Comparison of ENCODE assay signal across 8 cellular contexts in the genomic region with DNA sequence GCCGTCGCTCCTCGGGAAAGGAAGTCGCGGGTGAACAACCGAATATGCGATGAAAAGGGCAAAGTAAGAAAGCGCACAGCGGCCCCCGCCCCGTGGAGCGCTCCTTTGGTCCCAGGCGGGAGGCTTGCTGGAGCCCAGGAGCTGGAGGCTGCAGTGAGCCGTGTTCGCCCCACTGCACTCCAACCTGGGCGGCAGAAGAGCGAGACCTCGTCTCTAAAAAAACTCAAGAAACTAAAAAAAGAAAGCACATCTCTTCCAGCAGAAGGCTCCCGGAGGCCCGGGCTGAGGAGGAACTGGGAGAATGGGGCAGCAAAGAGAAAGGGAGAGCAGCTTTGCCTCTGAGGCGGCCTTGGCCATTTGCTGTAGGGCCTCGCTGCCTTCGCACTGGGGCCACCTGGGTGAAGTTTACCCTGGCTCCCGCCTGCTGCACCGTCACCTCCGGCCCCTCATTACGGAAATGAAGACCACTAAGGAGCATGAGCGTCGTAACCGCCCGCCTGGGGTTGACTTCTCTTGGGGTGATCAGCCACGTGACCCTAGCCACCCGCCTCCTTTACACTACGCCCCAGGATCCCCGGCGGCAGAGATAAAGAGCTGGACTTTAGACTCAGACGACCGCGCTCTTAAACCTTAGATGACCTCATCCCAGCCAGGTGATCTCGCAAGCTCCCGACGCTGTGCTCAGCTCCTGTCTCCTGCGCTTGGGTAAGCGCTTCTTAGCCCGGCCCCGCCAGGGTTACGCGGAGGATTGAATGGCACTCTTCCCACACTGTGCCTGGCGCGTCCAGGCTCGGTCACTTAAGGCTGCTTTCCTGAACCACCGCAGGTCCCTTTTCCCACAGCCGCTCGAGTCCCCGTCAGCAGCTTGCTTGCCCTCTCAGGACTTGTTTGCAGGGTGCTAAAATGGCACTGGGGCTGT.
DNase-seq lines count a peak whose midpoint lies in the region; ATAC-seq, FAIRE-seq and TF ChIP-seq lines count a peak whose summit lies in the region.

No MANE protein-coding gene starts in this region.

- intact Hi-C loops in Calu3 (cut with micrococcal nuclease; ENCODE audit: unreplicated experiment) = no loop called here
- intact Hi-C loops in colonic mucosa (cut with DNase I) = loop anchor here (10.0 kb wide), 1 partner anchor 298 kb away; a partner anchor contains a TSS
- intact Hi-C loops in right lobe of liver (cut with DNase I) = no loop called here
- intact Hi-C loops in stomach (cut with DNase I; ENCODE audit: low total_unique reads) = no loop called here

- H3K9me3 ChIP-seq in colonic mucosa (no peaks in the 10 kb centered on the region), right lobe of liver (no peaks in the 10 kb centered on the region), stomach (peaks cover 0 to 7% (median 0%) of the 10 kb centered on the region in 4 donors)

- no peak for FAIRE-seq in frontal cortex (lab: Jason Lieb, UNC)

- peaks cover 9% of the 10 kb centered on the region for H3K36me3 Mint-ChIP-seq in Calu3 (ENCODE audit: insufficient read depth, unreplicated experiment)

- DNase-seq in Calu3 (peak; percentile 55), NCI-H526 (lab: John Stamatoyannopoulos, UW) (peak; percentile 10 to 76), colonic mucosa (peak; percentile 85), right lobe of liver (peak; percentile 74 to 87 (median 78)), stomach (peak; percentile 81), frontal cortex (ENCODE audit: low spot score in 2 of 2) (no peak), NCI-H2107 treated with DMSO at 0.1 percent for 48 hours (lab: John Stamatoyannopoulos, UW; ENCODE audit: unreplicated experiment) (no peak)

- no peak for TF ChIP-seq CTCF in Calu3 (IDR thresholded peaks at IDR 0.05; ENCODE audit: unreplicated experiment)
- TF ChIP-seq CTCF in colonic mucosa (IDR thresholded peaks at IDR 0.05) = no peak
- no peak for TF ChIP-seq CTCF in right lobe of liver (IDR thresholded peaks at IDR 0.05)
- TF ChIP-seq CTCF in stomach (IDR thresholded peaks at IDR 0.05) = no peak

- peak; percentile 64 for ATAC-seq in GM19468 (IDR thresholded peaks at IDR 0.05; ENCODE audit: extremely low read depth, unreplicated experiment)
- peak; percentile 80 to 88 (median 86) for ATAC-seq in right lobe of liver

- H3K27ac ChIP-seq in colonic mucosa (no peak overlapping the region), right lobe of liver (peak overlapping the region in 2 of 3 donors; percentile 33 to 56), stomach (peak overlapping the region; percentile 55 to 74 (median 72))

- no peaks in the 10 kb centered on the region for H3K4me1 ChIP-seq in colonic mucosa
- H3K4me1 ChIP-seq in right lobe of liver = peaks cover 0 to 39% (median 15%) of the 10 kb centered on the region in 4 donors
- peaks cover 17 to 30% (median 20%) of the 10 kb centered on the region in 4 donors for H3K4me1 ChIP-seq in stomach

- CTCF ChIA-PET in Calu3 (lab: Charles Lee) = interaction anchor here (0.5 to 0.9 kb wide), 3 partner anchors 12 to 673 kb away, joined by 3 read pairs; no protein-coding TSS in a partner anchor

- BruUV-seq in Calu3 (replicated peaks; lab: Mats Ljungman, UMichigan) = no TSS peak

- H3K9me3 Mint-ChIP-seq in Calu3 (ENCODE audit: low read depth, unreplicated experiment) = peaks cover 10% of the 10 kb centered on the region

- H3K27me3 ChIP-seq in colonic mucosa (no peaks in the 10 kb centered on the region), right lobe of liver (no peaks in the 10 kb centered on the region), stomach (peaks cover 0 to 13% (median 0%) of the 10 kb centered on the region in 3 donors)

- peak overlapping the region; percentile 49 for H3K27ac Mint-ChIP-seq in Calu3 (ENCODE audit: unreplicated experiment)

- TF ChIP-seq POLR2A in right lobe of liver (IDR thresholded peaks at IDR 0.05) = no peak
- no peak for TF ChIP-seq POLR2A in stomach (IDR thresholded peaks at IDR 0.05)

- 24% methylated on average over 45 of the region's 55 CpGs for WGBS in right lobe of liver (ENCODE audit: insufficient coverage, low coverage, low lambda C conversion rate, missing lambda C conversion rate)
- 18 to 41% (median 25%) methylated on average over 48 to 55 of the region's 55 CpGs for WGBS in stomach, 5 donors

- H3K27me3 Mint-ChIP-seq in Calu3 (ENCODE audit: unreplicated experiment) = peaks cover 20% of the 10 kb centered on the region

- peak overlapping the region; percentile 77 for H3K4me3 Mint-ChIP-seq in Calu3 (ENCODE audit: low read depth, unreplicated experiment)

- peaks cover 17% of the 10 kb centered on the region for H3K4me1 Mint-ChIP-seq in Calu3 (ENCODE audit: low read depth, unreplicated experiment)

- H3K36me3 ChIP-seq in colonic mucosa (no peaks in the 10 kb centered on the region), right lobe of liver (no peaks in the 10 kb centered on the region), stomach (no peaks in the 10 kb centered on the region)

- TF ChIP-seq EP300 in stomach (IDR thresholded peaks at IDR 0.05) = no peak

- peak overlapping the region; percentile 6 to 71 for H3K9ac ChIP-seq in colonic mucosa (ENCODE audit: low read depth in 2 of 2, low read length in 2 of 2)

- H3K4me3 ChIP-seq in colonic mucosa (peak overlapping the region; percentile 12), right lobe of liver (peak overlapping the region in 2 of 3 donors; percentile 26 to 31), stomach (peak overlapping the region; percentile 28 to 45 (median 40))

Comparison
In these comparisons a context has a peak if more than half of its experiments do, and no peak if none do; other contexts are left out.
1. DNase-seq: peak in Calu3 (single experiment), NCI-H526 (2 of 2), colonic mucosa (single experiment), right lobe of liver (3 of 3) and stomach (single experiment); none in frontal cortex (0 of 2) and NCI-H2107 treated with DMSO at 0.1 percent for 48 hours (single experiment).
2. Peak in every context shown above with its lines, with median percentiles within 50 percentile points of each other: H3K4me3 ChIP-seq.